ENCODE assay signal across 24 cellular contexts in genomic region chr7:85823379-85823778, GRCh38.
"Had no signal": no experiment of that assay in that cellular context is flagged by ENCODE, and none has a peak within 500 bp of the region (broad histone marks: within the 10 kb centered on the region; RNA-seq: fewer than 3 reads in every experiment).

No MANE protein-coding gene starts in this region.

- H3K9me3 ChIP-seq: Peyer's patch, SJCRH30 had no signal

- H3K36me3 ChIP-seq: Peyer's patch, SJCRH30 had no signal

- H3K4me1 ChIP-seq: Peyer's patch had no signal

- H3K4me3 ChIP-seq: Peyer's patch, SJCRH30 had no signal

- ATAC-seq: activated CD8-positive, alpha-beta memory T cell treated with anti-CD3 and anti-CD28 coated beads, Interleukin-2, amount 10 ng/mL, durations not matched to agents 7 days and 5 days; WTC11 had no signal

- H3K9ac ChIP-seq: SK-N-SH had no signal

- H3K4me2 ChIP-seq: SK-N-SH had no signal

- DNase-seq: activated CD4-positive, alpha-beta T cell treated with anti-CD3 and anti-CD28 coated beads for 48 hours; activated CD4-positive, alpha-beta T cell treated with anti-CD3 and anti-CD28 coated beads, Interleukin-2, amount 50 U/mL, for 48 hours; activated CD4-positive, CD25-positive, alpha-beta regulatory T cell treated with anti-CD3 and anti-CD28 coated beads, Interleukin-2, amount 50 U/mL, for 72 hours; activated CD8-positive, alpha-beta memory T cell treated with anti-CD3 and anti-CD28 coated beads, Interleukin-2, amount 10 ng/mL, durations not matched to agents 7 days and 5 days; activated effector memory CD4-positive, alpha-beta T cell treated with Interleukin-2 at 50 U/mL for 16 hours; activated naive CD4-positive, alpha-beta T cell; activated T-cell treated with anti-CD3 and anti-CD28 coated beads, Interleukin-2, amount 50 U/mL, for 24 hours; aorta; KG1; NCI-H1048; NCI-H1417; NCI-H1694; NCI-H2029; NCI-H2107; NCI-H2171 treated with DMSO at 0.1 percent for 48 hours; NCI-H345; NCI-H510A; NCI-H69; Peyer's patch; Right ventricle myocardium superior; SK-N-SH had no signal

- H3K27me3 ChIP-seq: Peyer's patch, SJCRH30 had no signal

- H3K27ac ChIP-seq: Peyer's patch, RWPE1, SJCRH30 had no signal
